Comparison of ENCODE assay signal across 1 cellular context in genomic region chr6:33207569-33208088, GRCh38.
TF ChIP-seq lines count a peak whose summit lies in the region.

No MANE protein-coding gene starts in this region.

TF ChIP-seq in HCT116, 20 proteins besides CTCF, POLR2A, EP300 and RAD21 (continued from another document):
- no peak for TF ChIP-seq POLR2AphosphoS5 (IDR thresholded peaks at IDR 0.05; ENCODE audit: low read depth, low read length)
- no peak for TF ChIP-seq YY1 (IDR thresholded peaks at IDR 0.05; ENCODE audit: extremely low read depth, insufficient replicate concordance, low read depth, low read length)
- no peak for TF ChIP-seq ELF1 (IDR thresholded peaks at IDR 0.05; ENCODE audit: borderline replicate concordance, low read depth)
- TF ChIP-seq EZH2phosphoT487 (IDR thresholded peaks at IDR 0.05; ENCODE audit: borderline replicate concordance), result no peak
- no peak for TF ChIP-seq SP1 (IDR thresholded peaks at IDR 0.05; ENCODE audit: low read depth)
- no peak for TF ChIP-seq FOSL1 (IDR thresholded peaks at IDR 0.05; ENCODE audit: low read depth)
- no peak for TF ChIP-seq ZNF274 (IDR thresholded peaks at IDR 0.05; ENCODE audit: low read depth, low read length)
- no peak for TF ChIP-seq MAX (IDR thresholded peaks at IDR 0.05)
- TF ChIP-seq ATF3 (IDR thresholded peaks at IDR 0.05), result no peak
- TF ChIP-seq ZFX (IDR thresholded peaks at IDR 0.05), result no peak
- no peak for TF ChIP-seq EZH2 (IDR thresholded peaks at IDR 0.05)
- TF ChIP-seq ZBTB33 (IDR thresholded peaks at IDR 0.05; ENCODE audit: extremely low read depth, insufficient replicate concordance, low read length), result no peak
- no peak for TF ChIP-seq SIN3A (IDR thresholded peaks at IDR 0.05; ENCODE audit: low read depth)
